Comparison of ENCODE assay signal across 1 cellular context in genomic region chr16:53998024-53998810, GRCh38.
TF ChIP-seq lines count a peak whose summit lies in the region.

No MANE protein-coding gene starts in this region.

TF ChIP-seq in HepG2, 621 proteins besides CTCF, POLR2A, EP300 and RAD21 (continued from another document):
- TF ChIP-seq ZNF704 (CRISPR knock-in tag; IDR thresholded peaks at IDR 0.05; ENCODE audit: borderline replicate concordance) = no peak
- TF ChIP-seq ZNF558 (CRISPR knock-in tag; IDR thresholded peaks at IDR 0.05; ENCODE audit: borderline replicate concordance) = no peak
- TF ChIP-seq, protein P1, sequence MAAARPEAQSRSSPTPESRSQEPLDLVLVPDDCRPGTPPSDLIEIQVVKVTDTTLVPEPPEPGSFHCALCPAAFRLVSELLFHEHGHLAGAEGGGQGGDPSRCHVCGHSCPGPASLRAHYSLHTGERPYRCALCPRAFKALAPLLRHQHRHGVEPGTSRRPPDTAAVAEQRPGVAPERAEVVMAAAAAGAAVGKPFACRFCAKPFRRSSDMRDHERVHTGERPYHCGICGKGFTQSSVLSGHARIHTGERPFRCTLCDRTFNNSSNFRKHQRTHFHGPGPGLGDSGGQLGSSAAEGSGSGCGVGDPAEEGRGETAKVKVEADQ (CRISPR knock-in tag; IDR thresholded peaks at IDR 0.05; ENCODE audit: borderline replicate concordance) = no peak
- TF ChIP-seq, protein P2, sequence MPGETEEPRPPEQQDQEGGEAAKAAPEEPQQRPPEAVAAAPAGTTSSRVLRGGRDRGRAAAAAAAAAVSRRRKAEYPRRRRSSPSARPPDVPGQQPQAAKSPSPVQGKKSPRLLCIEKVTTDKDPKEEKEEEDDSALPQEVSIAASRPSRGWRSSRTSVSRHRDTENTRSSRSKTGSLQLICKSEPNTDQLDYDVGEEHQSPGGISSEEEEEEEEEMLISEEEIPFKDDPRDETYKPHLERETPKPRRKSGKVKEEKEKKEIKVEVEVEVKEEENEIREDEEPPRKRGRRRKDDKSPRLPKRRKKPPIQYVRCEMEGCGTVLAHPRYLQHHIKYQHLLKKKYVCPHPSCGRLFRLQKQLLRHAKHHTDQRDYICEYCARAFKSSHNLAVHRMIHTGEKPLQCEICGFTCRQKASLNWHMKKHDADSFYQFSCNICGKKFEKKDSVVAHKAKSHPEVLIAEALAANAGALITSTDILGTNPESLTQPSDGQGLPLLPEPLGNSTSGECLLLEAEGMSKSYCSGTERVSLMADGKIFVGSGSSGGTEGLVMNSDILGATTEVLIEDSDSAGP (CRISPR knock-in tag; IDR thresholded peaks at IDR 0.05; ENCODE audit: borderline replicate concordance) = no peak
- no peak for TF ChIP-seq DR1 (CRISPR knock-in tag; IDR thresholded peaks at IDR 0.05)
- TF ChIP-seq ZNF747 (CRISPR knock-in tag; IDR thresholded peaks at IDR 0.05; ENCODE audit: borderline replicate concordance) = no peak
- TF ChIP-seq KLF16 (CRISPR knock-in tag; IDR thresholded peaks at IDR 0.05) = peak in 1 of 2 experiments; percentile 57; a peak in 1 of 4 replicates
- TF ChIP-seq REXO4 (CRISPR knock-in tag; IDR thresholded peaks at IDR 0.05; ENCODE audit: borderline replicate concordance) = no peak
- no peak for TF ChIP-seq HOXA7 (CRISPR knock-in tag; IDR thresholded peaks at IDR 0.05)
- TF ChIP-seq, protein P3, sequence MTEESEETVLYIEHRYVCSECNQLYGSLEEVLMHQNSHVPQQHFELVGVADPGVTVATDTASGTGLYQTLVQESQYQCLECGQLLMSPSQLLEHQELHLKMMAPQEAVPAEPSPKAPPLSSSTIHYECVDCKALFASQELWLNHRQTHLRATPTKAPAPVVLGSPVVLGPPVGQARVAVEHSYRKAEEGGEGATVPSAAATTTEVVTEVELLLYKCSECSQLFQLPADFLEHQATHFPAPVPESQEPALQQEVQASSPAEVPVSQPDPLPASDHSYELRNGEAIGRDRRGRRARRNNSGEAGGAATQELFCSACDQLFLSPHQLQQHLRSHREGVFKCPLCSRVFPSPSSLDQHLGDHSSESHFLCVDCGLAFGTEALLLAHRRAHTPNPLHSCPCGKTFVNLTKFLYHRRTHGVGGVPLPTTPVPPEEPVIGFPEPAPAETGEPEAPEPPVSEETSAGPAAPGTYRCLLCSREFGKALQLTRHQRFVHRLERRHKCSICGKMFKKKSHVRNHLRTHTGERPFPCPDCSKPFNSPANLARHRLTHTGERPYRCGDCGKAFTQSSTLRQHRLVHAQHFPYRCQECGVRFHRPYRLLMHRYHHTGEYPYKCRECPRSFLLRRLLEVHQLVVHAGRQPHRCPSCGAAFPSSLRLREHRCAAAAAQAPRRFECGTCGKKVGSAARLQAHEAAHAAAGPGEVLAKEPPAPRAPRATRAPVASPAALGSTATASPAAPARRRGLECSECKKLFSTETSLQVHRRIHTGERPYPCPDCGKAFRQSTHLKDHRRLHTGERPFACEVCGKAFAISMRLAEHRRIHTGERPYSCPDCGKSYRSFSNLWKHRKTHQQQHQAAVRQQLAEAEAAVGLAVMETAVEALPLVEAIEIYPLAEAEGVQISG (CRISPR knock-in tag; IDR thresholded peaks at IDR 0.05) = no peak
- TF ChIP-seq ZNF326 (CRISPR knock-in tag; IDR thresholded peaks at IDR 0.05; ENCODE audit: borderline replicate concordance) = no peak
- TF ChIP-seq, protein P4, sequence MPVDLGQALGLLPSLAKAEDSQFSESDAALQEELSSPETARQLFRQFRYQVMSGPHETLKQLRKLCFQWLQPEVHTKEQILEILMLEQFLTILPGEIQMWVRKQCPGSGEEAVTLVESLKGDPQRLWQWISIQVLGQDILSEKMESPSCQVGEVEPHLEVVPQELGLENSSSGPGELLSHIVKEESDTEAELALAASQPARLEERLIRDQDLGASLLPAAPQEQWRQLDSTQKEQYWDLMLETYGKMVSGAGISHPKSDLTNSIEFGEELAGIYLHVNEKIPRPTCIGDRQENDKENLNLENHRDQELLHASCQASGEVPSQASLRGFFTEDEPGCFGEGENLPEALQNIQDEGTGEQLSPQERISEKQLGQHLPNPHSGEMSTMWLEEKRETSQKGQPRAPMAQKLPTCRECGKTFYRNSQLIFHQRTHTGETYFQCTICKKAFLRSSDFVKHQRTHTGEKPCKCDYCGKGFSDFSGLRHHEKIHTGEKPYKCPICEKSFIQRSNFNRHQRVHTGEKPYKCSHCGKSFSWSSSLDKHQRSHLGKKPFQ (CRISPR knock-in tag; IDR thresholded peaks at IDR 0.05; ENCODE audit: insufficient replicate concordance) = no peak
- peak; percentile 97 for TF ChIP-seq GATAD2A (CRISPR knock-in tag; IDR thresholded peaks at IDR 0.05)
- TF ChIP-seq MED1 (CRISPR knock-in tag; IDR thresholded peaks at IDR 0.05) = peak; percentile 44; the same call in 1 of the 2 replicates
- peak; percentile 66; the same call in 1 of the 2 replicates for TF ChIP-seq FOXK1 (CRISPR knock-in tag; IDR thresholded peaks at IDR 0.05; ENCODE audit: borderline replicate concordance, low read depth)
- TF ChIP-seq SRF (IDR thresholded peaks at IDR 0.05; ENCODE audit: low read depth, low read length) = no peak
- TF ChIP-seq ZNF512 (CRISPR knock-in tag; IDR thresholded peaks at IDR 0.05) = 0 out of 2 replicates have a peak, but pooled peaks have one; percentile 25
- TF ChIP-seq SSRP1 (CRISPR knock-in tag; IDR thresholded peaks at IDR 0.05) = no peak
- no peak for TF ChIP-seq ZNF564 (CRISPR knock-in tag; IDR thresholded peaks at IDR 0.05)
- TF ChIP-seq ELF3 (CRISPR knock-in tag; IDR thresholded peaks at IDR 0.05) = 0 out of 2 replicates have a peak, but pooled peaks have one; percentile 15
- TF ChIP-seq ZNF280B (CRISPR knock-in tag; IDR thresholded peaks at IDR 0.05; ENCODE audit: borderline replicate concordance) = no peak
- no peak for TF ChIP-seq TBX3 (IDR thresholded peaks at IDR 0.05; ENCODE audit: borderline replicate concordance)
- TF ChIP-seq ZBTB8A (CRISPR knock-in tag; IDR thresholded peaks at IDR 0.05; ENCODE audit: borderline replicate concordance, low read depth) = no peak
- no peak for TF ChIP-seq ZFY (CRISPR knock-in tag; IDR thresholded peaks at IDR 0.05)
- TF ChIP-seq NR2F6 (IDR thresholded peaks at IDR 0.05) = 0 out of 2 replicates have a peak, but pooled peaks have one; percentile 46
- peak; percentile 53; the same call in 1 of the 2 replicates for TF ChIP-seq NR2F6 (CRISPR knock-in tag; IDR thresholded peaks at IDR 0.05)
- peak; percentile 18; the same call in 1 of the 2 replicates for TF ChIP-seq YEATS2 (CRISPR knock-in tag; IDR thresholded peaks at IDR 0.05; ENCODE audit: borderline replicate concordance)
- peak; percentile 79 for TF ChIP-seq RARA (CRISPR knock-in tag; IDR thresholded peaks at IDR 0.05)
TF ChIP-seq in HepG2: peak in this region for 60.
